8 cellular contexts compared by ENCODE assay signal in the genomic region with DNA sequence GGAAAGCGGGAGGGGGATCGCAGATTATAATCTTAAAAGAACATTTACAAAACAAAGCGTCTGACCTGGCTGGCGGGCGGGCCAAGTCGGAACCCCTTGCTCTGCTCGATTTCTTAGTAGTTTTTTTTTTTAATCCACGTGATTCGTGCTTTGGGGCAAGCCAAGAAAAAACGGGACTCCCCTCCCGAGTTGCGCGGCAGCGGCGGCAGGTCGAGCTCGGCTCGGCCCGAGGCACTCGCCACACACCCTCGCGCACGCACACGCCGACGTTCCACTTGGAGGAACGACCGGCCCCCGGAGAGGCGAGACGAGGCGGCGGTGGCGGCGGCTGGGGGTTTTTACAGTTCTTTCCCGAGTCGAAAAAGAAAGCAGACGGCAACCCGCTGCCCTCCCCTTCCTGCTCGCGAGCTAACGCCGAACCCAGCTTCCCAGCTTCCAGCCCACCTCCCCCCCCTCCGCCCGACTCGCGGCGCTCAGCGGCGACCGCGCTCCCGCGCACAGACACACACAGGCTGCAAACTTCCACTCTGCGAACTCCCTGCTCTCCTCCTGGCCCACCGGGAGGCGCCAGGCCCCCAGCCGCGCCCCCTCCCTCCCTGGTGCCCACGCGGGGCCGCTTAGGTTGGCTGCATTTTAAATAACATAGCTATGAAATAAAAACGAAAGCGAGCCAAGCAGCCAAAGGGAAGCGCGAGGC. TPM values are rescaled to one million over a fixed set of nuclear protein-coding genes. Genes with fewer than 3 reads are reported as not detected.
DNase-seq lines count a peak whose midpoint lies in the region; ATAC-seq and TF ChIP-seq lines count a peak whose summit lies in the region.

No MANE protein-coding gene starts in this region.

- POLR2A ChIA-PET in PC-9 (lab: Charles Lee; ENCODE audit: unreplicated experiment): interaction anchor here (0.7 kb wide), 1 partner anchor 80 kb away, joined by 6 read pairs; no protein-coding TSS in a partner anchor

- peaks cover 52% of the 10 kb centered on the region for H3K79me2 ChIP-seq in PC-9 (ENCODE audit: low read depth)

- peaks cover 32% of the 10 kb centered on the region for H3K4me1 Mint-ChIP-seq in activated naive CD4-positive, alpha-beta T cell treated with anti-CD3 and anti-CD28 coated beads, Interleukin-2, amount 10 ng/mL, durations not matched to agents 7 days and 5 days

- no peaks in the 10 kb centered on the region for H3K9me2 ChIP-seq in PC-9 (ENCODE audit: insufficient read depth)

- ATAC-seq in heart right ventricle (peak; percentile 11 to 46 (median 36)), GM19467 (IDR thresholded peaks at IDR 0.05; ENCODE audit: unreplicated experiment) (no peak), GM18868 (IDR thresholded peaks at IDR 0.05; ENCODE audit: unreplicated experiment) (no peak), HG03097 (IDR thresholded peaks at IDR 0.05; ENCODE audit: low FRiP score, unreplicated experiment) (no peak)

- 0% methylated on average over 47 to 66 of the region's 66 CpGs for WGBS in heart right ventricle, 2 donors
- 0% methylated on average over 28 of the region's 66 CpGs for WGBS in prostate gland

- TF ChIP-seq CTCF in GM13976 (IDR thresholded peaks at IDR 0.05; ENCODE audit: borderline replicate concordance, control extremely low read depth, extremely low read depth, insufficient read depth, missing control alignments): no peak
- TF ChIP-seq CTCF in PC-9 (conservative IDR thresholded peaks at IDR 0.05): no peak
- TF ChIP-seq CTCF in heart right ventricle (IDR thresholded peaks at IDR 0.05): no peak
- no peak for TF ChIP-seq CTCF in prostate gland (IDR thresholded peaks at IDR 0.05)

- peak overlapping the region; percentile 75 for H3K4me2 ChIP-seq in PC-9

- H4K20me1 ChIP-seq in PC-9 (ENCODE audit: insufficient read depth): 0 out of 2 replicates have a peak, but pooled peaks cover 4% of the 10 kb centered on the region

- DNase-seq in GM13976 (ENCODE audit: low spot score): peak; percentile 54
- DNase-seq in PC-9: no peak
- DNase-seq in activated naive CD4-positive, alpha-beta T cell treated with anti-CD3 and anti-CD28 coated beads, Interleukin-2, amount 10 ng/mL, durations not matched to agents 7 days and 5 days: peak; percentile 82
- DNase-seq in heart right ventricle: peak; percentile 52 to 60
- DNase-seq in prostate gland (ENCODE audit: low spot score): peak; percentile 25

- H3K27ac ChIP-seq in PC-9: no peak overlapping the region
- H3K27ac ChIP-seq in heart right ventricle: peak overlapping the region; percentile 84 to 94 (median 92)
- H3K27ac ChIP-seq in prostate gland: peak overlapping the region; percentile 86 to 92

- in situ Hi-C loops in GM13976 (cut with MboI; ENCODE audit: low sequenced_read_pairs, unreplicated experiment): no loop called here

- no peaks in the 10 kb centered on the region for H3K9me3 ChIP-seq in PC-9 (ENCODE audit: insufficient read depth, low read depth)
- H3K9me3 ChIP-seq in heart right ventricle: no peaks in the 10 kb centered on the region
- no peaks in the 10 kb centered on the region for H3K9me3 ChIP-seq in prostate gland

- H3K4me3 Mint-ChIP-seq in activated naive CD4-positive, alpha-beta T cell treated with anti-CD3 and anti-CD28 coated beads, Interleukin-2, amount 10 ng/mL, durations not matched to agents 7 days and 5 days: peak overlapping the region; percentile 81

- peaks cover 14% of the 10 kb centered on the region for H3K36me3 Mint-ChIP-seq in activated naive CD4-positive, alpha-beta T cell treated with anti-CD3 and anti-CD28 coated beads, Interleukin-2, amount 10 ng/mL, durations not matched to agents 7 days and 5 days

- CTCF ChIA-PET in PC-9 (lab: Charles Lee): no interaction called here
- CTCF ChIA-PET in activated naive CD4-positive, alpha-beta T cell treated with anti-CD3 and anti-CD28 coated beads, Interleukin-2, amount 10 ng/mL, durations not matched to agents 7 days and 5 days (lab: Charles Lee): no interaction called here

- no peaks in the 10 kb centered on the region for H3K9me3 Mint-ChIP-seq in activated naive CD4-positive, alpha-beta T cell treated with anti-CD3 and anti-CD28 coated beads, Interleukin-2, amount 10 ng/mL, durations not matched to agents 7 days and 5 days

- peak; percentile 13 for TF ChIP-seq POLR2A in prostate gland (IDR thresholded peaks at IDR 0.05)

- H3K4me1 ChIP-seq in PC-9 (replicated peaks; ENCODE audit: insufficient read depth) (peaks cover 8% of the 10 kb centered on the region; the same call in 1 of the 2 replicates), heart right ventricle (peaks cover 0 to 43% (median 17%) of the 10 kb centered on the region in 9 donors), prostate gland (replicated peaks) (no peaks in the 10 kb centered on the region)

- H3K36me3 ChIP-seq in PC-9 (ENCODE audit: low read depth) (no peaks in the 10 kb centered on the region), heart right ventricle (no peaks in the 10 kb centered on the region), prostate gland (no peaks in the 10 kb centered on the region)

- peak overlapping the region; percentile 91 for H3K27ac Mint-ChIP-seq in activated naive CD4-positive, alpha-beta T cell treated with anti-CD3 and anti-CD28 coated beads, Interleukin-2, amount 10 ng/mL, durations not matched to agents 7 days and 5 days

- H3K4me3 ChIP-seq in PC-9 (peak overlapping the region; percentile 55; the same call in 1 of the 2 replicates), heart right ventricle (peak overlapping the region; percentile 70 to 88 (median 82)), prostate gland (peak overlapping the region; percentile 63 to 65)

- intact Hi-C loops in PC-9 (cut with micrococcal nuclease; ENCODE audit: unreplicated experiment): loop anchor here (2.0 kb wide), 1 partner anchor 78 kb away; no protein-coding TSS in a partner anchor
- intact Hi-C loops in heart right ventricle (cut with DNase I): loop anchor here in 6 of 10 donors (5.0 to 10.0 kb wide), 11 partner anchors 56 to 622 kb away; no protein-coding TSS in a partner anchor
- intact Hi-C loops in prostate gland (cut with DNase I): loop anchor here (5.0 kb wide), 1 partner anchor 359 kb away; no protein-coding TSS in a partner anchor

- BruUV-seq in PC-9 (replicated peaks; lab: Mats Ljungman, UMichigan): no TSS peak

- no peaks in the 10 kb centered on the region for H3K27me3 ChIP-seq in PC-9 (ENCODE audit: insufficient read depth, low read depth)
- peaks cover 0 to 99% (median 0%) of the 10 kb centered on the region in 7 donors for H3K27me3 ChIP-seq in heart right ventricle
- H3K27me3 ChIP-seq in prostate gland (replicated peaks; ENCODE audit: insufficient read depth): no peaks in the 10 kb centered on the region

- H3F3A ChIP-seq in PC-9 (ENCODE audit: insufficient read depth, low read depth): no peaks in the 10 kb centered on the region

- H3K27me3 Mint-ChIP-seq in activated naive CD4-positive, alpha-beta T cell treated with anti-CD3 and anti-CD28 coated beads, Interleukin-2, amount 10 ng/mL, durations not matched to agents 7 days and 5 days: no peaks in the 10 kb centered on the region

- H2AFZ ChIP-seq in PC-9: no peak overlapping the region

RNA-seq across cellular contexts. Expression of a gene that starts 1.2 kb away (rescaled TPM):
- 0.68 and 1.5 TPM in 2 replicates for total RNA-seq in PC-9 (2021)
- total RNA-seq in heart right ventricle: 10 to 100 TPM; 12.4 to 27.2 (median 19.9) TPM
- polyA plus RNA-seq in heart right ventricle: 10 to 100 TPM in 1 of 2 donors, 1 to 10 TPM in 1; 9.1 to 10.5 TPM
- total RNA-seq in prostate gland: 10 to 100 TPM; 56.2 to 70.8 TPM

Comparison
In these comparisons a context has a peak if more than half of its experiments do, and no peak if none do; other contexts are left out.
1. DNase-seq: peak in GM13976 (single experiment), activated naive CD4-positive, alpha-beta T cell treated with anti-CD3 and anti-CD28 coated beads, Interleukin-2, amount 10 ng/mL, durations not matched to agents 7 days and 5 days (single experiment), heart right ventricle (2 of 2) and prostate gland (single experiment); none in PC-9 (0 of 2).
2. ATAC-seq: peak in heart right ventricle (8 of 8); none in GM19467 (single experiment), GM18868 (single experiment) and HG03097 (single experiment).
3. Peak in every context shown above with its lines, with median percentiles within 50 percentile points of each other: H3K4me3 ChIP-seq.